22 cellular contexts compared by ENCODE assay signal in genomic region chr10:4215963-4216575, GRCh38.
DNase-seq lines count a peak whose midpoint lies in the region; ATAC-seq and TF ChIP-seq lines count a peak whose summit lies in the region.
"Had no signal": no experiment of that assay in that cellular context is flagged by ENCODE, and none has a peak within 500 bp of the region (broad histone marks: within the 10 kb centered on the region; RNA-seq: fewer than 3 reads in every experiment).

No MANE protein-coding gene starts in this region.

- WGBS in SK-N-SH (ENCODE audit: low lambda C conversion rate) = 55% methylated on average over 4 of the region's 4 CpGs
- 77 to 83% methylated on average over 4 of the region's 4 CpGs for WGBS in transverse colon (ENCODE audit: low coverage in 1 of 2), 2 donors

- CTCF ChIA-PET in SK-N-SH (lab: Yijun Ruan, JAX) = interaction anchor here (0.7 kb wide), 1 partner anchor 42 kb away, joined by 3 read pairs; no protein-coding TSS in a partner anchor

- intact Hi-C loops in transverse colon (cut with DNase I; ENCODE audit: low total_unique reads) = no loop called here

- no peaks in the 10 kb centered on the region for H3K9me2 ChIP-seq in SK-N-SH

- no peak overlapping the region for H3K4me3 Mint-ChIP-seq in activated naive CD8-positive, alpha-beta T cell treated with anti-CD3 and anti-CD28 coated beads, Interleukin-2, amount 50 U/mL, for 24 hours
- no peak overlapping the region for H3K4me3 Mint-ChIP-seq in activated naive CD8-positive, alpha-beta T cell treated with anti-CD3 and anti-CD28 coated beads for 36 hours
- H3K4me3 Mint-ChIP-seq: CD14-positive monocyte; CD4-positive, alpha-beta memory T cell; HFFc6 had no signal

- POLR2A ChIA-PET in SK-N-SH (lab: Yijun Ruan, JAX) = no interaction called here

- H4K20me1 ChIP-seq in SK-N-SH (ENCODE audit: insufficient read depth) = no peaks in the 10 kb centered on the region
- H4K20me1 ChIP-seq: BLaER1 had no signal

- H3K4me1 ChIP-seq in SK-N-SH (ENCODE audit: control insufficient read depth in 1 of 2, insufficient read depth in 2 of 2, low read depth in 1 of 2, low read length in 1 of 2) (peaks cover 17 to 19% of the 10 kb centered on the region in 2 experiments; a peak in 3 of 4 replicates), transverse colon (peaks cover 0 to 36% (median 30%) of the 10 kb centered on the region in 4 donors)
- H3K4me1 ChIP-seq: A549 had no signal

- in situ Hi-C loops in transverse colon (cut with MboI; ENCODE audit: low pct_ligation_motif_present in 1 of 4, low pct_unique_long_range_greater_than_20kb in 1 of 4, low sequenced_read_pairs in 3 of 4) = loop anchor here in 1 of 4 donors (25.0 kb wide), 1 partner anchor 546 kb away; no protein-coding TSS in a partner anchor

- TF ChIP-seq POLR2A in transverse colon (IDR thresholded peaks at IDR 0.05) = no peak

- peaks cover 4% of the 10 kb centered on the region for H3K36me3 Mint-ChIP-seq in activated naive CD8-positive, alpha-beta T cell treated with anti-CD3 and anti-CD28 coated beads, Interleukin-2, amount 50 U/mL, for 24 hours (ENCODE audit: low read depth)
- H3K36me3 Mint-ChIP-seq in activated naive CD8-positive, alpha-beta T cell treated with anti-CD3 and anti-CD28 coated beads for 36 hours = no peaks in the 10 kb centered on the region
- H3K36me3 Mint-ChIP-seq: CD14-positive monocyte; CD4-positive, alpha-beta memory T cell had no signal

- H3K27ac Mint-ChIP-seq in activated naive CD8-positive, alpha-beta T cell treated with anti-CD3 and anti-CD28 coated beads, Interleukin-2, amount 50 U/mL, for 24 hours = peak overlapping the region; percentile 40
- H3K27ac Mint-ChIP-seq in activated naive CD8-positive, alpha-beta T cell treated with anti-CD3 and anti-CD28 coated beads for 36 hours = no peak overlapping the region
- H3K27ac Mint-ChIP-seq: HFFc6 had no signal

- no peak overlapping the region for H3K9ac ChIP-seq in SK-N-SH
- H3K9ac ChIP-seq: BLaER1 had no signal

- no peak for ATAC-seq in activated naive CD8-positive, alpha-beta T cell treated with anti-CD3 and anti-CD28 coated beads, Interleukin-2, amount 50 U/mL, for 24 hours
- ATAC-seq in GM21367 (IDR thresholded peaks at IDR 0.05; ENCODE audit: unreplicated experiment) = no peak
- ATAC-seq: A549, HCT116 had no signal

- no peaks in the 10 kb centered on the region for H3K27me3 ChIP-seq in SK-N-SH (ENCODE audit: insufficient read depth)
- H3K27me3 ChIP-seq in transverse colon = no peaks in the 10 kb centered on the region
- H3K27me3 ChIP-seq: BLaER1 had no signal

- TF ChIP-seq EP300 in SK-N-SH (IDR thresholded peaks at IDR 0.05; ENCODE audit: borderline replicate concordance in 1 of 2, low read depth in 1 of 2, low read length in 1 of 2) (no peak), transverse colon (IDR thresholded peaks at IDR 0.05; ENCODE audit: low read depth) (no peak)

- peaks cover 8% of the 10 kb centered on the region for H3K9me3 Mint-ChIP-seq in activated naive CD8-positive, alpha-beta T cell treated with anti-CD3 and anti-CD28 coated beads, Interleukin-2, amount 50 U/mL, for 24 hours
- H3K9me3 Mint-ChIP-seq in activated naive CD8-positive, alpha-beta T cell treated with anti-CD3 and anti-CD28 coated beads for 36 hours = peaks cover 4% of the 10 kb centered on the region
- H3K9me3 Mint-ChIP-seq: CD4-positive, alpha-beta memory T cell; HFFc6 had no signal

- H3K4me2 ChIP-seq in SK-N-SH = peak overlapping the region; percentile 25
- H3K4me2 ChIP-seq: A549, BLaER1 had no signal

- peaks cover 23% of the 10 kb centered on the region for H3K4me1 Mint-ChIP-seq in activated naive CD8-positive, alpha-beta T cell treated with anti-CD3 and anti-CD28 coated beads, Interleukin-2, amount 50 U/mL, for 24 hours
- H3K4me1 Mint-ChIP-seq in activated naive CD8-positive, alpha-beta T cell treated with anti-CD3 and anti-CD28 coated beads for 36 hours = peaks cover 5% of the 10 kb centered on the region
- H3K4me1 Mint-ChIP-seq: CD14-positive monocyte had no signal

- H3K79me2 ChIP-seq in SK-N-SH (ENCODE audit: insufficient read depth) = no peaks in the 10 kb centered on the region

- H3F3A ChIP-seq in SK-N-SH (replicated peaks; ENCODE audit: insufficient read depth) = peaks cover 9% of the 10 kb centered on the region

- no peaks in the 10 kb centered on the region for H3K36me3 ChIP-seq in SK-N-SH (replicated peaks in 1 of 2; ENCODE audit: control insufficient read depth in 1 of 2, insufficient read depth in 2 of 2, low read length in 1 of 2)
- no peaks in the 10 kb centered on the region for H3K36me3 ChIP-seq in transverse colon
- H3K36me3 ChIP-seq: BLaER1 had no signal

- DNase-seq in NCI-H446 (lab: John Stamatoyannopoulos, UW) (peak; percentile 2 to 42), NCI-H446 treated with DMSO at 0.1 percent for 48 hours (lab: John Stamatoyannopoulos, UW) (no peak), SK-N-SH (no peak), transverse colon (no peak), NCI-H82 (lab: John Stamatoyannopoulos, UW) (no peak)
- DNase-seq in activated naive CD8-positive, alpha-beta T cell treated with anti-CD3 and anti-CD28 coated beads, Interleukin-2, amount 50 U/mL, for 24 hours = no peak
- DNase-seq in activated naive CD8-positive, alpha-beta T cell treated with anti-CD3 and anti-CD28 coated beads for 36 hours = no peak
- DNase-seq: AML-193; CD4-positive, alpha-beta memory T cell; DMS153; DMS79; GDM1; GOT3; H7; HFFc6 had no signal

- peak overlapping the region; percentile 45 for H2AFZ ChIP-seq in SK-N-SH (ENCODE audit: low read depth)

- TF ChIP-seq RAD21 in SK-N-SH (IDR thresholded peaks at IDR 0.05; ENCODE audit: low read length) = no peak

- H3K27ac ChIP-seq in SK-N-SH (ENCODE audit: low read depth in 2 of 2, low read length in 1 of 2) (peak overlapping the region; percentile 34 to 80; a peak in 3 of 4 replicates), transverse colon (peak overlapping the region; percentile 28 to 71 (median 56))
- H3K27ac ChIP-seq: 22Rv1, A549, BLaER1, HL-60 had no signal

- H3K4me3 ChIP-seq in SK-N-SH (ENCODE audit: low read depth in 2 of 2, low read length in 1 of 2) (no peak overlapping the region), transverse colon (no peak overlapping the region)
- H3K4me3 ChIP-seq: A549, BLaER1 had no signal

- peaks cover 7% of the 10 kb centered on the region for H3K27me3 Mint-ChIP-seq in activated naive CD8-positive, alpha-beta T cell treated with anti-CD3 and anti-CD28 coated beads, Interleukin-2, amount 50 U/mL, for 24 hours
- peaks cover 12% of the 10 kb centered on the region for H3K27me3 Mint-ChIP-seq in activated naive CD8-positive, alpha-beta T cell treated with anti-CD3 and anti-CD28 coated beads for 36 hours

- H3K9me3 ChIP-seq in SK-N-SH (no peaks in the 10 kb centered on the region), transverse colon (no peaks in the 10 kb centered on the region)
- H3K9me3 ChIP-seq: A549, BLaER1 had no signal

- no peak for TF ChIP-seq CTCF in SK-N-SH (IDR thresholded peaks at IDR 0.05)
- TF ChIP-seq CTCF in transverse colon (IDR thresholded peaks at IDR 0.05) = no peak

TF ChIP-seq in SK-N-SH, 30 proteins besides CTCF, POLR2A, EP300 and RAD21:
- TF ChIP-seq REST (IDR thresholded peaks at IDR 0.05; ENCODE audit: low read depth, low read length) (no peak), RCOR1 (IDR thresholded peaks at IDR 0.05; ENCODE audit: low read length) (no peak), RXRA (IDR thresholded peaks at IDR 0.05; ENCODE audit: borderline replicate concordance, low read depth) (no peak), JUND (IDR thresholded peaks at IDR 0.05) (no peak), MEF2A (IDR thresholded peaks at IDR 0.05; ENCODE audit: borderline replicate concordance, low read depth) (no peak), USF1 (IDR thresholded peaks at IDR 0.05; ENCODE audit: borderline replicate concordance, low read depth) (no peak), EZH2phosphoT487 (IDR thresholded peaks at IDR 0.05; ENCODE audit: borderline replicate concordance, low read depth) (no peak), GATA2 (CRISPR knock-in tag; IDR thresholded peaks at IDR 0.05) (no peak)

Comparison
In these comparisons a context has a peak if more than half of its experiments do, and no peak if none do; other contexts are left out.
1. DNase-seq: peak in NCI-H446 (2 of 2); none in NCI-H446 treated with DMSO at 0.1 percent for 48 hours (single experiment), activated naive CD8-positive, alpha-beta T cell treated with anti-CD3 and anti-CD28 coated beads, Interleukin-2, amount 50 U/mL, for 24 hours (single experiment), activated naive CD8-positive, alpha-beta T cell treated with anti-CD3 and anti-CD28 coated beads for 36 hours (single experiment), SK-N-SH (single experiment), transverse colon (single experiment) and NCI-H82 (single experiment).